9 cellular contexts compared by ENCODE assay signal in the genomic region with DNA sequence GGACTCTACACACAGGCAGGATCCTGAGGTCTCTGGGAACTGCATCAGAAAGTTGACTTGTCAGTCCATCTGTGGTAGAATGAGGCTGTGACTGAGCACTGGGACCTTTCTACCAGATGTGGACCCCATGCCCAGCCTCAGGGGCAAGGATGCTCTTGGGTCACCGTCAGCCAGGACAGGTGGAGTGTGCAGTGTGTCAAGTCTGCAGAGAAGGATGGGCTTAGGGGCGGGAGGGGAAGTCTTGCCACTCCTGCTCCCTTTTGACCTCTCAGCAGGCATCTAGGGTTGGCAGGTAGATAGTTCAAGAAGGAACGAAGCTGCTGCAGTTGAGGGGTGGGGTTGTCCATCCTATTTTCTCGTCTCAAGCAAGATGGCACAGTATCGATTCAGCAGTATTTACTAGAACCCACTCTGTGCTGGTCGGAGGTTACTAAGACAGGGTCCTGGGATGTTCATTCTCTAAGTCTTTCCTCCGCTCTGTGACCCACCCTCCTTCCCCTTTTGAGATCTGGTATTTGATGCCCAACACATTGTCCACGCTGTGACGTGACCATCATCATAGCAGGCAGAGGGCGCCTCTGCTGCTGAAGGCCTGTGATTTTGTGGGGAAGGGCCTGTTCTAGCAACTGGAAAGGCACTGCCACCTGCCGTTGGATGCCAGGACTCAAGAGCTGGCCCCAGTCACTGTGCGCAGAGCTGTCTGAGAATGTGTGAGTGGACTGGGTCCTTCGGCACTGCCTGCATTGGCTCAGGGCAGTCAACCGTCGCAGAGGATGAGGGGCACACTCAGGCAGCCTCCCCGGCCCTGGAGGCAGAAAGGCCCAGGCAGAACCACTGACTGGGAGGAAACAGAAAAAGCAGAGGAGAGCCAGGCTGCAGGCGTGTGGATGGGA. TPM values are rescaled to one million over a fixed set of nuclear protein-coding genes. Genes with fewer than 3 reads are reported as not detected.
A peak's percentile ranks its signal among the peaks of the same experiment; 100 is the strongest.
DNase-seq lines count a peak whose midpoint lies in the region; ATAC-seq and TF ChIP-seq lines count a peak whose summit lies in the region.
"Had no signal": no experiment of that assay in that cellular context is flagged by ENCODE, and none has a peak within 500 bp of the region (broad histone marks: within the 10 kb centered on the region; RNA-seq: fewer than 3 reads in every experiment).

No MANE protein-coding gene starts in this region.

- H3K4me1 Mint-ChIP-seq in activated T-helper 1 cell treated with anti-CD3 and anti-CD28 coated beads, Interleukin-12 subunit alpha, Interleukin-12 subunit beta, Interleukin-2, Interleukin-4 antibody, amounts not matched to agents 30 ng/mL and 10 ng/mL and 1 ng/mL, durations not matched to agents 14 hours and 24 hours and 36 hours (ENCODE audit: low read depth) = peaks cover 72% of the 10 kb centered on the region

- no peaks in the 10 kb centered on the region for H3K9me3 ChIP-seq in sigmoid colon

- DNase-seq in CD1c-positive myeloid dendritic cell (ENCODE audit: extremely low spot score) (peak; percentile 41), HL-60 (ENCODE audit: low read depth in 1 of 2, low spot score in 1 of 2) (peak in 1 of 2 experiments; percentile 83), NCI-H748 treated with DMSO at 0.1 percent for 48 hours (lab: John Stamatoyannopoulos, UW) (peak; percentile 53), foreskin melanocyte (peak; percentile 56), omental fat pad (ENCODE audit: low spot score) (no peak), sigmoid colon (no peak)
- no peak for DNase-seq in activated T-helper 1 cell treated with anti-CD3 and anti-CD28 coated beads, Interleukin-12 subunit alpha, Interleukin-12 subunit beta, Interleukin-2, Interleukin-4 antibody, amounts not matched to agents 30 ng/mL and 10 ng/mL and 1 ng/mL, durations not matched to agents 14 hours and 24 hours and 36 hours (ENCODE audit: low spot score)

- ATAC-seq in omental fat pad (ENCODE audit: low FRiP score) = peak; percentile 31
- ATAC-seq in GM18858 (IDR thresholded peaks at IDR 0.05; ENCODE audit: unreplicated experiment) = no peak

- TF ChIP-seq EP300 in sigmoid colon (IDR thresholded peaks at IDR 0.05) = no peak

- H3K27me3 ChIP-seq in HL-60 (ENCODE audit: insufficient read depth, poor library complexity, severe bottlenecking) = no peaks in the 10 kb centered on the region
- H3K27me3 ChIP-seq in sigmoid colon = no peaks in the 10 kb centered on the region

- no peak overlapping the region for H3K4me3 ChIP-seq in HL-60 (replicated peaks; ENCODE audit: insufficient read depth, low read length)
- H3K4me3 ChIP-seq in sigmoid colon = no peak overlapping the region
- H3K4me3 ChIP-seq: skin epidermis had no signal

- H3K4me1 ChIP-seq in sigmoid colon = no peaks in the 10 kb centered on the region

- TF ChIP-seq CTCF in HL-60 (IDR thresholded peaks at IDR 0.05; ENCODE audit: insufficient read depth, low read length) (peak; percentile 90), omental fat pad (IDR thresholded peaks at IDR 0.05) (no peak), sigmoid colon (IDR thresholded peaks at IDR 0.05) (peak in 2 of 4 experiments; percentile 20 to 21)

- peak overlapping the region; percentile 90 for H3K27ac Mint-ChIP-seq in activated T-helper 1 cell treated with anti-CD3 and anti-CD28 coated beads, Interleukin-12 subunit alpha, Interleukin-12 subunit beta, Interleukin-2, Interleukin-4 antibody, amounts not matched to agents 30 ng/mL and 10 ng/mL and 1 ng/mL, durations not matched to agents 14 hours and 24 hours and 36 hours

- no peak for TF ChIP-seq POLR2A in sigmoid colon (IDR thresholded peaks at IDR 0.05)

- H3K27me3 Mint-ChIP-seq in activated T-helper 1 cell treated with anti-CD3 and anti-CD28 coated beads, Interleukin-12 subunit alpha, Interleukin-12 subunit beta, Interleukin-2, Interleukin-4 antibody, amounts not matched to agents 30 ng/mL and 10 ng/mL and 1 ng/mL, durations not matched to agents 14 hours and 24 hours and 36 hours (ENCODE audit: insufficient read depth) = no peaks in the 10 kb centered on the region

- no peaks in the 10 kb centered on the region for H3K9me3 Mint-ChIP-seq in activated T-helper 1 cell treated with anti-CD3 and anti-CD28 coated beads, Interleukin-12 subunit alpha, Interleukin-12 subunit beta, Interleukin-2, Interleukin-4 antibody, amounts not matched to agents 30 ng/mL and 10 ng/mL and 1 ng/mL, durations not matched to agents 14 hours and 24 hours and 36 hours

- intact Hi-C loops in activated T-helper 1 cell treated with anti-CD3 and anti-CD28 coated beads, Interleukin-12 subunit alpha, Interleukin-12 subunit beta, Interleukin-2, Interleukin-4 antibody, amounts not matched to agents 30 ng/mL and 10 ng/mL and 1 ng/mL, durations not matched to agents 14 hours and 24 hours and 36 hours (cut with micrococcal nuclease) = no loop called here
- intact Hi-C loops in sigmoid colon (cut with DNase I) = no loop called here

- H3K36me3 ChIP-seq in sigmoid colon = peaks cover 23 to 86% (median 42%) of the 10 kb centered on the region in 4 donors

- WGBS in sigmoid colon, 2 donors = 70 to 76% methylated on average over 17 of the region's 17 CpGs

- H3K36me3 Mint-ChIP-seq in activated T-helper 1 cell treated with anti-CD3 and anti-CD28 coated beads, Interleukin-12 subunit alpha, Interleukin-12 subunit beta, Interleukin-2, Interleukin-4 antibody, amounts not matched to agents 30 ng/mL and 10 ng/mL and 1 ng/mL, durations not matched to agents 14 hours and 24 hours and 36 hours (ENCODE audit: low read depth) = peaks cover 57% of the 10 kb centered on the region

- H3K27ac ChIP-seq in HL-60 (replicated peaks) (no peak overlapping the region), sigmoid colon (no peak overlapping the region)
- H3K27ac ChIP-seq: skin epidermis had no signal

- peak overlapping the region; percentile 57 for H3K4me3 Mint-ChIP-seq in activated T-helper 1 cell treated with anti-CD3 and anti-CD28 coated beads, Interleukin-12 subunit alpha, Interleukin-12 subunit beta, Interleukin-2, Interleukin-4 antibody, amounts not matched to agents 30 ng/mL and 10 ng/mL and 1 ng/mL, durations not matched to agents 14 hours and 24 hours and 36 hours

RNA-seq across cellular contexts. Expression of a gene that starts 23.2 kb away (rescaled TPM):
- total RNA-seq in activated T-helper 1 cell treated with anti-CD3 and anti-CD28 coated beads, Interleukin-12 subunit alpha, Interleukin-12 subunit beta, Interleukin-2, Interleukin-4 antibody, amounts not matched to agents 30 ng/mL and 10 ng/mL and 1 ng/mL, durations not matched to agents 14 hours and 24 hours and 36 hours = 130 and 132 TPM in 2 replicates
- 10 to 100 TPM; 49.9 to 88.1 (median 52.9) TPM for total RNA-seq in omental fat pad
- total RNA-seq in sigmoid colon = 10 to 100 TPM; 60.7 to 77.5 (median 65.1) TPM
- polyA plus RNA-seq in sigmoid colon = 100 to 1,000 TPM in 1 of 3 donors, 10 to 100 TPM in 2; 87.7 to 197 (median 99.0) TPM

RNA-seq across cellular contexts. Expression of a gene that starts 31.1 kb away (rescaled TPM):
- 37.5 and 41.4 TPM in 2 replicates for total RNA-seq in activated T-helper 1 cell treated with anti-CD3 and anti-CD28 coated beads, Interleukin-12 subunit alpha, Interleukin-12 subunit beta, Interleukin-2, Interleukin-4 antibody, amounts not matched to agents 30 ng/mL and 10 ng/mL and 1 ng/mL, durations not matched to agents 14 hours and 24 hours and 36 hours
- total RNA-seq in omental fat pad = 10 to 100 TPM; 37.2 to 60.6 (median 53.3) TPM
- 10 to 100 TPM; 32.6 to 42.9 (median 35.3) TPM for total RNA-seq in sigmoid colon
- 10 to 100 TPM; 16.8 to 22.2 (median 20.6) TPM for polyA plus RNA-seq in sigmoid colon

RNA-seq across cellular contexts. Expression of a gene that starts 50.7 kb away (rescaled TPM):
- 37.1 and 39.5 TPM in 2 replicates for total RNA-seq in activated T-helper 1 cell treated with anti-CD3 and anti-CD28 coated beads, Interleukin-12 subunit alpha, Interleukin-12 subunit beta, Interleukin-2, Interleukin-4 antibody, amounts not matched to agents 30 ng/mL and 10 ng/mL and 1 ng/mL, durations not matched to agents 14 hours and 24 hours and 36 hours
- 10 to 100 TPM in 1 of 4 donors, 1 to 10 TPM in 3; 5.5 to 10.6 (median 6.2) TPM for total RNA-seq in omental fat pad
- 1 to 10 TPM; 1.4 to 2.9 (median 1.6) TPM for total RNA-seq in sigmoid colon
- polyA plus RNA-seq in sigmoid colon = 10 to 100 TPM in 2 of 3 donors, 1 to 10 TPM in 1; 9.6 to 29.2 (median 17.8) TPM

Comparison
In these comparisons a context has a peak if more than half of its experiments do, and no peak if none do; other contexts are left out.
1. DNase-seq: peak in CD1c-positive myeloid dendritic cell (single experiment), NCI-H748 treated with DMSO at 0.1 percent for 48 hours (single experiment) and foreskin melanocyte (single experiment); none in activated T-helper 1 cell treated with anti-CD3 and anti-CD28 coated beads, Interleukin-12 subunit alpha, Interleukin-12 subunit beta, Interleukin-2, Interleukin-4 antibody, amounts not matched to agents 30 ng/mL and 10 ng/mL and 1 ng/mL, durations not matched to agents 14 hours and 24 hours and 36 hours (single experiment), omental fat pad (single experiment) and sigmoid colon (single experiment).